1 cellular context compared by ENCODE assay signal in the genomic region with DNA sequence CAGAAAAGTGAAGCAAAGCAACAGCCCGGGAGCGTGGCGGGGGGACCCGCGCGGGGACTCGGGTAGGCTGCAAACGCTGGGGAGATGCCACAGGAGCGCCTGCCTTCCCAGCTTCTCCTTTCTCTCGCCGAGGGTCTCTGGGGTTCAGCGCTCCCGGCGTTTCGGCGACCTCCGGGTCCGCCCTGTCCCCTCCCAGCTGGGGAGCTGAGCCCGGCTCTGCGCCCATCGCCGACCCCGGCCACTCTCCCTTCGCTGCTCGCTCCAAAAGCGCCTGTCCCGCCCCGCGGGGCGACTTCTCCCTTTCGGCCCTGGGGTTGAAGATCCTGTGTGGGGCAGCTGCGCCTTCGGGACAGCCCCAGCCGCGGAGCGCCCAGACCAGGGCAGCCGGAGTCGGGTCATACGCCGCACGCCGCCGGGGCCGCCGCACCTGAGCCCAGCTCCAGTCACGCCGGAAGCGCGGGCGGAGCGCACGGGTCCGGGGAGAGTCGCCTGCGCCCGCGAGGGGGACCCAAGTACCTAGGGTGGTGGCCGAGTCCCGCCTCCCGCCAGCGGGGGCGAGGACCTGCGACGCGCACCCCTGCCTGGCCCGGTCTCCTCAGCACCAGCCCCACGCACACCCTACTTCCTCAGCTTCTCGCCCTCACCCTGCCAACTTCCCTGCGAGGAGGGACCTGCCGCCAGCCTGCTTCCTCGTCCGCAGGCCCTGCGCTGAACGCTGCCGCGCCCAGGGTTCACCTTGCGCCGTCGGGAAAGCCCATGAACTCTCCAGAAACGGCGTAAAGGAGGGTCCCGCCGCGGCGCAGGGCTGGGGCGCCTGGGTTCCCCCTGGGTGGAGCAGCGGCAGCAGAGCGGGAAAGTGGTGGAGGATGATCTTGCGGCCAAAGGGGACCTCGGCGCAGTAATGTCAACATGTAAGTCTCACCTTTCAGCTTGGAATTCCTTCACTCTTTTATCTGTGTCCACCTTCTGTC.
TF ChIP-seq lines count a peak whose summit lies in the region.

Gene ADGRG6, plus strand, starts transcription at position 587 of the 971 bp plus-strand sequence. Its CDS starts 323 bp downstream, at position 910.

TF ChIP-seq in HepG2, 621 proteins besides CTCF, POLR2A, EP300 and RAD21 (continued from another document):
- TF ChIP-seq, protein P1, sequence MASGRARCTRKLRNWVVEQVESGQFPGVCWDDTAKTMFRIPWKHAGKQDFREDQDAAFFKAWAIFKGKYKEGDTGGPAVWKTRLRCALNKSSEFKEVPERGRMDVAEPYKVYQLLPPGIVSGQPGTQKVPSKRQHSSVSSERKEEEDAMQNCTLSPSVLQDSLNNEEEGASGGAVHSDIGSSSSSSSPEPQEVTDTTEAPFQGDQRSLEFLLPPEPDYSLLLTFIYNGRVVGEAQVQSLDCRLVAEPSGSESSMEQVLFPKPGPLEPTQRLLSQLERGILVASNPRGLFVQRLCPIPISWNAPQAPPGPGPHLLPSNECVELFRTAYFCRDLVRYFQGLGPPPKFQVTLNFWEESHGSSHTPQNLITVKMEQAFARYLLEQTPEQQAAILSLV (CRISPR knock-in tag; IDR thresholded peaks at IDR 0.05; ENCODE audit: borderline replicate concordance) = peak; percentile 99
- peak; percentile 58 for TF ChIP-seq TEAD3 (CRISPR knock-in tag; optimal IDR thresholded peaks at IDR 0.05; ENCODE audit: borderline replicate concordance)
- TF ChIP-seq KLF13 (CRISPR knock-in tag; IDR thresholded peaks at IDR 0.05) = no peak; the same call in 1 of the 2 replicates
- TF ChIP-seq RFXANK (CRISPR knock-in tag; IDR thresholded peaks at IDR 0.05) = peak; percentile 71; the same call in 1 of the 2 replicates
- no peak for TF ChIP-seq ZNF335 (CRISPR knock-in tag; IDR thresholded peaks at IDR 0.05)
- peak; percentile 67; the same call in 1 of the 2 replicates for TF ChIP-seq ZNF580 (CRISPR knock-in tag; IDR thresholded peaks at IDR 0.05; ENCODE audit: borderline replicate concordance, low read depth)
- TF ChIP-seq NFYC (CRISPR knock-in tag; IDR thresholded peaks at IDR 0.05) = no peak
- peak; percentile 94 for TF ChIP-seq MXD4 (CRISPR knock-in tag; IDR thresholded peaks at IDR 0.05)
- TF ChIP-seq, protein P2, sequence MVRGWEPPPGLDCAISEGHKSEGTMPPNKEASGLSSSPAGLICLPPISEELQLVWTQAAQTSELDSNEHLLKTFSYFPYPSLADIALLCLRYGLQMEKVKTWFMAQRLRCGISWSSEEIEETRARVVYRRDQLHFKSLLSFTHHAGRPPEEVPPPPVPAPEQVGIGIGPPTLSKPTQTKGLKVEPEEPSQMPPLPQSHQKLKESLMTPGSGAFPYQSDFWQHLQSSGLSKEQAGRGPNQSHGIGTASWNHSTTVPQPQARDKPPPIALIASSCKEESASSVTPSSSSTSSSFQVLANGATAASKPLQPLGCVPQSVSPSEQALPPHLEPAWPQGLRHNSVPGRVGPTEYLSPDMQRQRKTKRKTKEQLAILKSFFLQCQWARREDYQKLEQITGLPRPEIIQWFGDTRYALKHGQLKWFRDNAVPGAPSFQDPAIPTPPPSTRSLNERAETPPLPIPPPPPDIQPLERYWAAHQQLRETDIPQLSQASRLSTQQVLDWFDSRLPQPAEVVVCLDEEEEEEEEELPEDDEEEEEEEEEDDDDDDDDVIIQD (CRISPR knock-in tag; IDR thresholded peaks at IDR 0.05; ENCODE audit: low read depth) = peak; percentile 62
- peak; percentile 94 for TF ChIP-seq GABPB1 (CRISPR knock-in tag; IDR thresholded peaks at IDR 0.05)
- no peak for TF ChIP-seq PCBP1 (IDR thresholded peaks at IDR 0.05; ENCODE audit: borderline replicate concordance, low read depth, low read length)
- TF ChIP-seq EZH2 (conservative IDR thresholded peaks at IDR 0.05; ENCODE audit: low read depth, low read length) = no peak
- TF ChIP-seq, protein P3, sequence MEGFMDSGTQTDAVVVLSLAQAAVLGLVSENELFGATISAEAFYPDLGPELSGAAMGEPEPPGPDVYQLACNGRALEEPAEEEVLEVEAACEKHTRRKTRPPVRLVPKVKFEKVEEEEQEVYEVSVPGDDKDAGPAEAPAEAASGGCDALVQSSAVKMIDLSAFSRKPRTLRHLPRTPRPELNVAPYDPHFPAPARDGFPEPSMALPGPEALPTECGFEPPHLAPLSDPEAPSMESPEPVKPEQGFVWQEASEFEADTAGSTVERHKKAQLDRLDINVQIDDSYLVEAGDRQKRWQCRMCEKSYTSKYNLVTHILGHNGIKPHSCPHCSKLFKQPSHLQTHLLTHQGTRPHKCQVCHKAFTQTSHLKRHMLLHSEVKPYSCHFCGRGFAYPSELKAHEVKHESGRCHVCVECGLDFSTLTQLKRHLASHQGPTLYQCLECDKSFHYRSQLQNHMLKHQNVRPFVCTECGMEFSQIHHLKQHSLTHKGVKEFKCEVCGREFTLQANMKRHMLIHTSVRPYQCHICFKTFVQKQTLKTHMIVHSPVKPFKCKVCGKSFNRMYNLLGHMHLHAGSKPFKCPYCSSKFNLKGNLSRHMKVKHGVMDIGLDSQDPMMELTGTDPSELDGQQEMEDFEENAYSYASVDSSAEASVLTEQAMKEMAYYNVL (CRISPR knock-in tag; IDR thresholded peaks at IDR 0.05; ENCODE audit: borderline replicate concordance) = peak; percentile 94
- no peak for TF ChIP-seq ZNF276 (CRISPR knock-in tag; IDR thresholded peaks at IDR 0.05; ENCODE audit: low read depth)
- TF ChIP-seq ZNF260 (CRISPR knock-in tag; IDR thresholded peaks at IDR 0.05; ENCODE audit: borderline replicate concordance, low read depth) = no peak
- TF ChIP-seq AKNA (CRISPR knock-in tag; IDR thresholded peaks at IDR 0.05; ENCODE audit: borderline replicate concordance) = 0 out of 2 replicates have a peak, but pooled peaks have one; percentile 17
- no peak for TF ChIP-seq MAFF (IDR thresholded peaks at IDR 0.05; ENCODE audit: low read depth, low read length)
- TF ChIP-seq, protein P4, sequence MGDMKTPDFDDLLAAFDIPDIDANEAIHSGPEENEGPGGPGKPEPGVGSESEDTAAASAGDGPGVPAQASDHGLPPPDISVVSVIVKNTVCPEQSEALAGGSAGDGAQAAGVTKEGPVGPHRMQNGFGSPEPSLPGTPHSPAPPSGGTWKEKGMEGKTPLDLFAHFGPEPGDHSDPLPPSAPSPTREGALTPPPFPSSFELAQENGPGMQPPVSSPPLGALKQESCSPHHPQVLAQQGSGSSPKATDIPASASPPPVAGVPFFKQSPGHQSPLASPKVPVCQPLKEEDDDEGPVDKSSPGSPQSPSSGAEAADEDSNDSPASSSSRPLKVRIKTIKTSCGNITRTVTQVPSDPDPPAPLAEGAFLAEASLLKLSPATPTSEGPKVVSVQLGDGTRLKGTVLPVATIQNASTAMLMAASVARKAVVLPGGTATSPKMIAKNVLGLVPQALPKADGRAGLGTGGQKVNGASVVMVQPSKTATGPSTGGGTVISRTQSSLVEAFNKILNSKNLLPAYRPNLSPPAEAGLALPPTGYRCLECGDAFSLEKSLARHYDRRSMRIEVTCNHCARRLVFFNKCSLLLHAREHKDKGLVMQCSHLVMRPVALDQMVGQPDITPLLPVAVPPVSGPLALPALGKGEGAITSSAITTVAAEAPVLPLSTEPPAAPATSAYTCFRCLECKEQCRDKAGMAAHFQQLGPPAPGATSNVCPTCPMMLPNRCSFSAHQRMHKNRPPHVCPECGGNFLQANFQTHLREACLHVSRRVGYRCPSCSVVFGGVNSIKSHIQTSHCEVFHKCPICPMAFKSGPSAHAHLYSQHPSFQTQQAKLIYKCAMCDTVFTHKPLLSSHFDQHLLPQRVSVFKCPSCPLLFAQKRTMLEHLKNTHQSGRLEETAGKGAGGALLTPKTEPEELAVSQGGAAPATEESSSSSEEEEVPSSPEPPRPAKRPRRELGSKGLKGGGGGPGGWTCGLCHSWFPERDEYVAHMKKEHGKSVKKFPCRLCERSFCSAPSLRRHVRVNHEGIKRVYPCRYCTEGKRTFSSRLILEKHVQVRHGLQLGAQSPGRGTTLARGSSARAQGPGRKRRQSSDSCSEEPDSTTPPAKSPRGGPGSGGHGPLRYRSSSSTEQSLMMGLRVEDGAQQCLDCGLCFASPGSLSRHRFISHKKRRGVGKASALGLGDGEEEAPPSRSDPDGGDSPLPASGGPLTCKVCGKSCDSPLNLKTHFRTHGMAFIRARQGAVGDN (CRISPR knock-in tag; IDR thresholded peaks at IDR 0.05) = peak; percentile 99
- peak; percentile 98 for TF ChIP-seq ZNF274 (CRISPR knock-in tag; IDR thresholded peaks at IDR 0.05)
- TF ChIP-seq ZMYM4 (CRISPR knock-in tag; IDR thresholded peaks at IDR 0.05) = peak; percentile 98
- TF ChIP-seq, protein P5, sequence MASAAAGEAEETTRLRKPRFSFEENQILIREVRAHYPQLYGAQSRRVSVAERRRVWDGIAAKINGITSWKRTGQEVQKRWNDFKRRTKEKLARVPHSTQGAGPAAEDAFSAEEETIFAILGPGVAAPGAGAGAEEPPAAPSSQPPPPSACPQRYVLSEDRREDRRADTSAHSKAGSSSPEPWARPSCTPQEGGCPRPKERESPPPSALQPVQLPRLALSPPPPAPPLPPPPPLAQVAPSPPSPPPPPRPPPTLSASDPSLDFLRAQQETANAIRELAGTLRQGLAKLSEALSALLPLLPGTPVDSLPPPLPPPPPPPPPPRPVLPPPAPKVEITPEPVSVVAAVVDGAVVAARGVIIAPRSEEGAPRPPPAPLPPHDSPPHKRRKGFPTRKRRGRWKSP (CRISPR knock-in tag; IDR thresholded peaks at IDR 0.05) = peak; percentile 95
- no peak for TF ChIP-seq ZNF878 (CRISPR knock-in tag; IDR thresholded peaks at IDR 0.05)
- no peak for TF ChIP-seq ATF7 (IDR thresholded peaks at IDR 0.05)
- no peak; the same call in 1 of the 2 replicates for TF ChIP-seq ATF7 (CRISPR knock-in tag; IDR thresholded peaks at IDR 0.05)
- peak; percentile 94; the same call in 1 of the 2 replicates for TF ChIP-seq WIZ (CRISPR knock-in tag; IDR thresholded peaks at IDR 0.05)
- peak; percentile 99 for TF ChIP-seq ZNF280B (CRISPR knock-in tag; IDR thresholded peaks at IDR 0.05; ENCODE audit: borderline replicate concordance)
- TF ChIP-seq, protein P6, sequence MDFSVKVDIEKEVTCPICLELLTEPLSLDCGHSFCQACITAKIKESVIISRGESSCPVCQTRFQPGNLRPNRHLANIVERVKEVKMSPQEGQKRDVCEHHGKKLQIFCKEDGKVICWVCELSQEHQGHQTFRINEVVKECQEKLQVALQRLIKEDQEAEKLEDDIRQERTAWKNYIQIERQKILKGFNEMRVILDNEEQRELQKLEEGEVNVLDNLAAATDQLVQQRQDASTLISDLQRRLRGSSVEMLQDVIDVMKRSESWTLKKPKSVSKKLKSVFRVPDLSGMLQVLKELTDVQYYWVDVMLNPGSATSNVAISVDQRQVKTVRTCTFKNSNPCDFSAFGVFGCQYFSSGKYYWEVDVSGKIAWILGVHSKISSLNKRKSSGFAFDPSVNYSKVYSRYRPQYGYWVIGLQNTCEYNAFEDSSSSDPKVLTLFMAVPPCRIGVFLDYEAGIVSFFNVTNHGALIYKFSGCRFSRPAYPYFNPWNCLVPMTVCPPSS (IDR thresholded peaks at IDR 0.05) = no peak
- TF ChIP-seq ZMYM2 (CRISPR knock-in tag; IDR thresholded peaks at IDR 0.05) = no peak
